11 cellular contexts compared by ENCODE assay signal in genomic region chr17:40602445-40603443, GRCh38. TPM values are rescaled to one million over a fixed set of nuclear protein-coding genes. Genes with fewer than 3 reads are reported as not detected.
DNase-seq lines count a peak whose midpoint lies in the region; TF ChIP-seq lines count a peak whose summit lies in the region.
"Had no signal": no experiment of that assay in that cellular context is flagged by ENCODE, and none has a peak within 500 bp of the region (broad histone marks: within the 10 kb centered on the region; RNA-seq: fewer than 3 reads in every experiment).

No MANE protein-coding gene starts in this region.

- no peaks in the 10 kb centered on the region for H3K9me3 ChIP-seq in effector memory CD4-positive, alpha-beta T cell (ENCODE audit: control insufficient read depth, low read length)

- H3K4me1 ChIP-seq in effector memory CD4-positive, alpha-beta T cell (ENCODE audit: control insufficient read depth, insufficient read depth, low read length, poor library complexity, severe bottlenecking), result peaks cover 94% of the 10 kb centered on the region

- peaks cover 91% of the 10 kb centered on the region for H3K4me1 Mint-ChIP-seq in activated CD4-positive, alpha-beta memory T cell treated with anti-CD3 and anti-CD28 coated beads, Interleukin-2, amount 10 ng/mL, durations not matched to agents 7 days and 5 days
- H3K4me1 Mint-ChIP-seq in type B pancreatic cell (ENCODE audit: unreplicated experiment), result peaks cover 12% of the 10 kb centered on the region

- peaks cover 12% of the 10 kb centered on the region for H3K36me3 Mint-ChIP-seq in activated CD4-positive, alpha-beta memory T cell treated with anti-CD3 and anti-CD28 coated beads, Interleukin-2, amount 10 ng/mL, durations not matched to agents 7 days and 5 days (ENCODE audit: low read depth)
- no peaks in the 10 kb centered on the region for H3K36me3 Mint-ChIP-seq in type B pancreatic cell

- no peak for TF ChIP-seq CTCF in type B pancreatic cell (conservative IDR thresholded peaks at IDR 0.05)

- H3K27me3 ChIP-seq in effector memory CD4-positive, alpha-beta T cell (replicated peaks; ENCODE audit: control insufficient read depth, insufficient read depth, low read length, poor library complexity, severe bottlenecking), result no peaks in the 10 kb centered on the region

- no peaks in the 10 kb centered on the region for H3K36me3 ChIP-seq in effector memory CD4-positive, alpha-beta T cell (ENCODE audit: control insufficient read depth, insufficient read depth, low read length)

- CTCF ChIA-PET in activated CD4-positive, alpha-beta memory T cell treated with anti-CD3 and anti-CD28 coated beads, Interleukin-2, amount 10 ng/mL, durations not matched to agents 7 days and 5 days (lab: Charles Lee), result interaction anchor here (1.2 to 3.4 kb wide), 6 partner anchors 12 to 42 kb away, joined by 3 to 15 read pairs (median 4); no protein-coding TSS in a partner anchor

- peak; percentile 33 for DNase-seq in GM19238 (ENCODE audit: insufficient read length, low spot score)
- DNase-seq in activated CD4-positive, alpha-beta memory T cell treated with anti-CD3 and anti-CD28 coated beads, Interleukin-2, amount 10 ng/mL, durations not matched to agents 7 days and 5 days, result peak; percentile 58
- peak in 2 of 3 donors; percentile 22 to 55 for DNase-seq in effector memory CD4-positive, alpha-beta T cell
- peak; percentile 60 to 80 (median 65) for DNase-seq in stimulated activated CD4-positive, alpha-beta T cell treated with anti-CD3 and anti-CD28 coated beads, TNF-alpha, amount 100 ng/mL, for 24 hours (ENCODE audit: low read depth in 3 of 3)
- no peak for DNase-seq in NCI-H1048 (lab: John Stamatoyannopoulos, UW)
- no peak for DNase-seq in ACHN
- no peak for DNase-seq in SW 1271 (lab: John Stamatoyannopoulos, UW)
- no peak for DNase-seq in type B pancreatic cell (ENCODE audit: extremely low spot score, unreplicated experiment)
- DNase-seq: DMS53, MM.1S, OCI-M1 had no signal

- in situ Hi-C loops in ACHN (cut with HindIII; ENCODE audit: low pct_ligation_motif_present, low pct_unique_long_range_greater_than_20kb, low sequenced_read_pairs), result loop anchor here (25.0 kb wide), 1 partner anchor 185 kb away; the partner anchor contains the start of genes KRT27 and KRT28

- H3K4me3 ChIP-seq in effector memory CD4-positive, alpha-beta T cell (ENCODE audit: insufficient read depth, low read depth, low read length, poor library complexity, severe bottlenecking), result no peak overlapping the region

- POLR2A ChIA-PET in activated CD4-positive, alpha-beta memory T cell treated with anti-CD3 and anti-CD28 coated beads, Interleukin-2, amount 10 ng/mL, durations not matched to agents 7 days and 5 days (lab: Charles Lee), result interaction anchor here (0.6 to 10.7 kb wide), 9 partner anchors 9 to 1928 kb away, joined by 3 to 130 read pairs (median 5); partner anchors contain the start of genes CCR7 and SMARCE1

- no peaks in the 10 kb centered on the region for H3K9me3 Mint-ChIP-seq in activated CD4-positive, alpha-beta memory T cell treated with anti-CD3 and anti-CD28 coated beads, Interleukin-2, amount 10 ng/mL, durations not matched to agents 7 days and 5 days
- no peaks in the 10 kb centered on the region for H3K9me3 Mint-ChIP-seq in type B pancreatic cell

- H3K27ac Mint-ChIP-seq in activated CD4-positive, alpha-beta memory T cell treated with anti-CD3 and anti-CD28 coated beads, Interleukin-2, amount 10 ng/mL, durations not matched to agents 7 days and 5 days, result peak overlapping the region; percentile 87
- H3K27ac Mint-ChIP-seq in type B pancreatic cell, result no peak overlapping the region

- no peaks in the 10 kb centered on the region for H3K27me3 Mint-ChIP-seq in activated CD4-positive, alpha-beta memory T cell treated with anti-CD3 and anti-CD28 coated beads, Interleukin-2, amount 10 ng/mL, durations not matched to agents 7 days and 5 days
- no peaks in the 10 kb centered on the region for H3K27me3 Mint-ChIP-seq in type B pancreatic cell

- H3K27ac ChIP-seq in effector memory CD4-positive, alpha-beta T cell (ENCODE audit: insufficient read depth, low read length, poor library complexity, severe bottlenecking), result peak overlapping the region; percentile 99

- peak overlapping the region; percentile 15 for H3K4me3 Mint-ChIP-seq in activated CD4-positive, alpha-beta memory T cell treated with anti-CD3 and anti-CD28 coated beads, Interleukin-2, amount 10 ng/mL, durations not matched to agents 7 days and 5 days
- H3K4me3 Mint-ChIP-seq in type B pancreatic cell, result no peak overlapping the region

RNA-seq across cellular contexts. Expression of gene CCR7, which starts 37.5 kb away (rescaled TPM):
- total RNA-seq in activated CD4-positive, alpha-beta memory T cell treated with anti-CD3 and anti-CD28 coated beads, Interleukin-2, amount 10 ng/mL, durations not matched to agents 7 days and 5 days, result 10 to 100 TPM; 43.3 to 44.6 TPM
- total RNA-seq in type B pancreatic cell (ENCODE audit: low replicate concordance), result not detected in 2 replicates

RNA-seq across cellular contexts. Expression of gene SMARCE1, which starts 44.9 kb away (rescaled TPM):
- 100 to 1,000 TPM in 1 of 2 experiments, 10 to 100 TPM in 1; 96.7 to 102 TPM for total RNA-seq in activated CD4-positive, alpha-beta memory T cell treated with anti-CD3 and anti-CD28 coated beads, Interleukin-2, amount 10 ng/mL, durations not matched to agents 7 days and 5 days
- total RNA-seq in type B pancreatic cell (ENCODE audit: low replicate concordance), result 134 and 171 TPM in 2 replicates

Comparison
In these comparisons a context has a peak if more than half of its experiments do, and no peak if none do; other contexts are left out.
1. DNase-seq: peak in GM19238 (single experiment), activated CD4-positive, alpha-beta memory T cell treated with anti-CD3 and anti-CD28 coated beads, Interleukin-2, amount 10 ng/mL, durations not matched to agents 7 days and 5 days (single experiment), effector memory CD4-positive, alpha-beta T cell (2 of 3) and stimulated activated CD4-positive, alpha-beta T cell treated with anti-CD3 and anti-CD28 coated beads, TNF-alpha, amount 100 ng/mL, for 24 hours (3 of 3); none in NCI-H1048 (single experiment), ACHN (single experiment), SW 1271 (0 of 2) and type B pancreatic cell (single experiment).
2. RNA of gene CCR7, which starts 37.5 kb away (total RNA-seq): 43.3 to 44.6 TPM in activated CD4-positive, alpha-beta memory T cell treated with anti-CD3 and anti-CD28 coated beads, Interleukin-2, amount 10 ng/mL, durations not matched to agents 7 days and 5 days; not detected in type B pancreatic cell; every median in the first group is over 10 times any median in the second.